Comparison of ENCODE assay signal across 8 cellular contexts in genomic region chr10:103661951-103662405, GRCh38.
DNase-seq lines count a peak whose midpoint lies in the region; ATAC-seq, FAIRE-seq and TF ChIP-seq lines count a peak whose summit lies in the region.

No MANE protein-coding gene starts in this region.

- ATAC-seq in gastroesophageal sphincter = no peak
- ATAC-seq in stimulated activated effector memory CD8-positive, alpha-beta T cell treated with anti-CD3 and anti-CD28 coated beads, Interleukin-12 subunit alpha, Interleukin-12 subunit beta, amount 100 ng/mL, for 72 hours = no peak

- TF ChIP-seq EP300 in gastroesophageal sphincter (IDR thresholded peaks at IDR 0.05) = no peak

- WGBS in gastroesophageal sphincter (ENCODE audit: low coverage in 1 of 2), 2 donors = 67% methylated on average over 1 of the region's 9 CpGs; no CpG with 5 or more reads in 1 of the 2 donors

- no peaks in the 10 kb centered on the region for H3K36me3 Mint-ChIP-seq in stimulated activated effector memory CD8-positive, alpha-beta T cell treated with anti-CD3 and anti-CD28 coated beads, Interleukin-12 subunit alpha, Interleukin-12 subunit beta, amount 100 ng/mL, for 72 hours

- peak overlapping the region; percentile 84 for H3K27ac Mint-ChIP-seq in stimulated activated effector memory CD8-positive, alpha-beta T cell treated with anti-CD3 and anti-CD28 coated beads, Interleukin-12 subunit alpha, Interleukin-12 subunit beta, amount 100 ng/mL, for 72 hours

- DNase-seq in DMS53 (lab: John Stamatoyannopoulos, UW) (peak; percentile 54), DMS53 treated with DMSO at 0.1 percent for 48 hours (lab: John Stamatoyannopoulos, UW; ENCODE audit: unreplicated experiment) (no peak), T1000 (lab: John Stamatoyannopoulos, UW) (peak; percentile 36), NCI-H1092 treated with DMSO at 0.1 percent for 48 hours (lab: John Stamatoyannopoulos, UW) (no peak), RCC 7860 (ENCODE audit: low spot score) (no peak), NCI-H2196 (lab: John Stamatoyannopoulos, UW; ENCODE audit: unreplicated experiment) (no peak)
- no peak for DNase-seq in stimulated activated effector memory CD8-positive, alpha-beta T cell treated with anti-CD3 and anti-CD28 coated beads, Interleukin-12 subunit alpha, Interleukin-12 subunit beta, amount 100 ng/mL, for 72 hours (ENCODE audit: low spot score in 2 of 2)

- FAIRE-seq in RCC 7860 (lab: Jason Lieb, UNC) = no peak

- no peak for TF ChIP-seq POLR2A in gastroesophageal sphincter (IDR thresholded peaks at IDR 0.05)

- peaks cover 0 to 85% (median 9%) of the 10 kb centered on the region in 3 donors for H3K4me1 ChIP-seq in gastroesophageal sphincter

- peak in 1 of 4 experiments; percentile 45 for TF ChIP-seq CTCF in gastroesophageal sphincter (IDR thresholded peaks at IDR 0.05)

- peak overlapping the region; percentile 13 to 72 for H3K4me3 ChIP-seq in gastroesophageal sphincter

- H3K27me3 ChIP-seq in gastroesophageal sphincter = no peaks in the 10 kb centered on the region

- H3K36me3 ChIP-seq in gastroesophageal sphincter = peaks cover 0 to 28% of the 10 kb centered on the region in 2 donors

- H3K27ac ChIP-seq in gastroesophageal sphincter = peak overlapping the region; percentile 83 to 96 (median 96)

- H3K9me3 Mint-ChIP-seq in stimulated activated effector memory CD8-positive, alpha-beta T cell treated with anti-CD3 and anti-CD28 coated beads, Interleukin-12 subunit alpha, Interleukin-12 subunit beta, amount 100 ng/mL, for 72 hours = peaks cover 5% of the 10 kb centered on the region

- peaks cover 19% of the 10 kb centered on the region for H3K4me1 Mint-ChIP-seq in stimulated activated effector memory CD8-positive, alpha-beta T cell treated with anti-CD3 and anti-CD28 coated beads, Interleukin-12 subunit alpha, Interleukin-12 subunit beta, amount 100 ng/mL, for 72 hours

- H3K9me3 ChIP-seq in gastroesophageal sphincter = peaks cover 0 to 9% (median 0%) of the 10 kb centered on the region in 3 donors

- peak overlapping the region; percentile 76 for H3K4me3 Mint-ChIP-seq in stimulated activated effector memory CD8-positive, alpha-beta T cell treated with anti-CD3 and anti-CD28 coated beads, Interleukin-12 subunit alpha, Interleukin-12 subunit beta, amount 100 ng/mL, for 72 hours

Comparison
In these comparisons a context has a peak if more than half of its experiments do, and no peak if none do; other contexts are left out.
1. DNase-seq: peak in DMS53 (single experiment) and T1000 (single experiment); none in DMS53 treated with DMSO at 0.1 percent for 48 hours (single experiment), stimulated activated effector memory CD8-positive, alpha-beta T cell treated with anti-CD3 and anti-CD28 coated beads, Interleukin-12 subunit alpha, Interleukin-12 subunit beta, amount 100 ng/mL, for 72 hours (0 of 2), NCI-H1092 treated with DMSO at 0.1 percent for 48 hours (single experiment), RCC 7860 (single experiment) and NCI-H2196 (single experiment).